In genomic region chr1:163401211-163401610, GRCh38 we compare ENCODE assay signal across 19 cellular contexts.
DNase-seq lines count a peak whose midpoint lies in the region; ATAC-seq, FAIRE-seq and TF ChIP-seq lines count a peak whose summit lies in the region.
"Had no signal": no experiment of that assay in that cellular context is flagged by ENCODE, and none has a peak within 500 bp of the region (broad histone marks: within the 10 kb centered on the region; RNA-seq: fewer than 3 reads in every experiment).

No MANE protein-coding gene starts in this region.

- no peaks in the 10 kb centered on the region for H3K36me3 Mint-ChIP-seq in Calu3 (ENCODE audit: insufficient read depth, unreplicated experiment)
- H3K36me3 Mint-ChIP-seq: CD8-positive, alpha-beta memory T cell had no signal

- no TSS peak for BruUV-seq in Calu3 (replicated peaks; lab: Mats Ljungman, UMichigan)

- H3K27ac Mint-ChIP-seq in Calu3 (ENCODE audit: unreplicated experiment) = peak overlapping the region; percentile 4
- H3K27ac Mint-ChIP-seq: CD8-positive, alpha-beta memory T cell had no signal

- no peak for DNase-seq in Calu3
- peak; percentile 41 for DNase-seq in LoVo (ENCODE audit: low spot score)
- peak; percentile 8 for DNase-seq in bronchial epithelial cell (ENCODE audit: low read depth)
- peak; percentile 60 for DNase-seq in urothelium cell line (ENCODE audit: low spot score)
- no peak for DNase-seq in testis
- DNase-seq in KBM-7 = no peak
- DNase-seq: AML-193; CD8-positive, alpha-beta memory T cell; DMS 273 treated with DMSO at 0.1 percent for 48 hours; GM23248 had no signal

- CTCF ChIA-PET in Calu3 (lab: Charles Lee) = no interaction called here

- peaks cover 7% of the 10 kb centered on the region for H3K4me1 Mint-ChIP-seq in Calu3 (ENCODE audit: low read depth, unreplicated experiment)
- H3K4me1 Mint-ChIP-seq: CD8-positive, alpha-beta memory T cell had no signal

- no peak for ATAC-seq in HG03521 (IDR thresholded peaks at IDR 0.05; ENCODE audit: unreplicated experiment)
- ATAC-seq: GM12878, HCT116, K562 had no signal

- peaks cover 2% of the 10 kb centered on the region for H3K27me3 ChIP-seq in bronchial epithelial cell (ENCODE audit: control insufficient read depth, insufficient read depth, low read length)
- H3K27me3 ChIP-seq in testis = no peaks in the 10 kb centered on the region
- H3K27me3 ChIP-seq: BLaER1 had no signal

- FAIRE-seq in bronchial epithelial cell (lab: Jason Lieb, UNC) = no peak
- no peak for FAIRE-seq in urothelium cell line (lab: Jason Lieb, UNC)
- FAIRE-seq: GM18507, H54, HTR-8/SVneo, K562 had no signal

- peaks cover 3% of the 10 kb centered on the region for H3K9me3 Mint-ChIP-seq in Calu3 (ENCODE audit: low read depth, unreplicated experiment)
- H3K9me3 Mint-ChIP-seq: CD8-positive, alpha-beta memory T cell had no signal

- WGBS in testis, 2 donors = 77 to 86% methylated on average over 3 of the region's 3 CpGs

- TF ChIP-seq CTCF in Calu3 (IDR thresholded peaks at IDR 0.05; ENCODE audit: unreplicated experiment) (no peak), bronchial epithelial cell (IDR thresholded peaks at IDR 0.05; ENCODE audit: insufficient read depth, low read length, severe bottlenecking) (no peak), testis (IDR thresholded peaks at IDR 0.05) (no peak)

- H3K36me3 ChIP-seq in bronchial epithelial cell (ENCODE audit: control insufficient read depth, insufficient read depth, low read length) (no peaks in the 10 kb centered on the region), testis (ENCODE audit: low read depth, missing control alignments) (no peaks in the 10 kb centered on the region)
- H3K36me3 ChIP-seq: BLaER1 had no signal

- in situ Hi-C loops in KBM-7 (cut with MboI; ENCODE audit: low pct_unique_long_range_greater_than_20kb, low sequenced_read_pairs) = no loop called here

- intact Hi-C loops in Calu3 (cut with micrococcal nuclease; ENCODE audit: unreplicated experiment) (no loop called here), testis (cut with DNase I; ENCODE audit: low total_unique reads) (no loop called here)

- no peaks in the 10 kb centered on the region for H3K9me3 ChIP-seq in testis
- H3K9me3 ChIP-seq: BLaER1, Caco-2 had no signal

- peaks cover 12% of the 10 kb centered on the region for H3K27me3 Mint-ChIP-seq in Calu3 (ENCODE audit: unreplicated experiment)

- TF ChIP-seq POLR2A in testis (IDR thresholded peaks at IDR 0.05) = no peak

- H3K27ac ChIP-seq in testis = no peak overlapping the region
- H3K27ac ChIP-seq: BLaER1, GM23248 had no signal

- H3K4me3 ChIP-seq in bronchial epithelial cell (ENCODE audit: low read depth, low read length) (no peak overlapping the region), testis (no peak overlapping the region)
- H3K4me3 ChIP-seq: BLaER1, GM12878, GM23248, K562 had no signal

- no peaks in the 10 kb centered on the region for H3K4me1 ChIP-seq in testis
- H3K4me1 ChIP-seq: BLaER1 had no signal

- H3K4me3 Mint-ChIP-seq in Calu3 (ENCODE audit: low read depth, unreplicated experiment) = no peak overlapping the region
- H3K4me3 Mint-ChIP-seq: CD8-positive, alpha-beta memory T cell had no signal

Comparison
In these comparisons a context has a peak if more than half of its experiments do, and no peak if none do; other contexts are left out.
1. DNase-seq: peak in LoVo (single experiment), bronchial epithelial cell (single experiment) and urothelium cell line (single experiment); none in Calu3 (single experiment), testis (single experiment) and KBM-7 (single experiment).